8 cellular contexts compared by ENCODE assay signal in genomic region chr11:112321521-112322172, GRCh38.
DNase-seq lines count a peak whose midpoint lies in the region; ATAC-seq, FAIRE-seq and TF ChIP-seq lines count a peak whose summit lies in the region.

No MANE protein-coding gene starts in this region.

- DNase-seq in AG10803 (ENCODE audit: low read depth) = peak; percentile 93
- peak; percentile 74 for DNase-seq in HTR-8/SVneo (ENCODE audit: insufficient read length, low spot score)
- peak; percentile 93 for DNase-seq in NOMO-1 treated with DMSO at 0.1 percent for 48 hours (lab: John Stamatoyannopoulos, UW; ENCODE audit: unreplicated experiment)
- DNase-seq in fibroblast of lung (ENCODE audit: low read depth in 2 of 2) = peak; percentile 90 to 91
- DNase-seq in skeletal muscle cell (ENCODE audit: low read depth) = peak; percentile 91
- no peak for DNase-seq in GOT3 (lab: John Stamatoyannopoulos, UW)
- DNase-seq in hippocampal formation (lab: John Stamatoyannopoulos, UW) = no peak

- no peak overlapping the region for H2AFZ ChIP-seq in fibroblast of lung (ENCODE audit: low read length)

- FAIRE-seq in HTR-8/SVneo (lab: Jason Lieb, UNC) = peak; percentile 93

- H3K36me3 ChIP-seq in fibroblast of lung (ENCODE audit: control insufficient read depth, insufficient read depth, low read length) = no peaks in the 10 kb centered on the region

- H3K27ac ChIP-seq in fibroblast of lung (ENCODE audit: insufficient read depth, low read length) = peak overlapping the region; percentile 16

- no peak for ATAC-seq in HG02973 (IDR thresholded peaks at IDR 0.05; ENCODE audit: unreplicated experiment)

- no peaks in the 10 kb centered on the region for H3K27me3 ChIP-seq in fibroblast of lung (ENCODE audit: control insufficient read depth, insufficient read depth, low read length)

- H3K79me2 ChIP-seq in fibroblast of lung (ENCODE audit: control insufficient read depth, insufficient read depth, low read length) = no peaks in the 10 kb centered on the region

- no peak overlapping the region for H3K4me3 ChIP-seq in AG10803 (ENCODE audit: low read length)
- no peak overlapping the region for H3K4me3 ChIP-seq in fibroblast of lung (replicated peaks in 1 of 4; ENCODE audit: control extremely low read depth in 1 of 4, insufficient read depth in 1 of 4, low read depth in 3 of 4, low read length in 4 of 4)
- H3K4me3 ChIP-seq in skeletal muscle cell (ENCODE audit: low read depth, low read length) = no peak overlapping the region

- no peak overlapping the region for H3K9ac ChIP-seq in fibroblast of lung (ENCODE audit: insufficient read depth, low read length)

- TF ChIP-seq CTCF in AG10803 (conservative IDR thresholded peaks at IDR 0.05; ENCODE audit: low read length) (no peak), fibroblast of lung (conservative IDR thresholded peaks at IDR 0.05 in 1 of 2, IDR thresholded peaks at IDR 0.05 in 1 of 2; ENCODE audit: low read depth in 1 of 2, low read length in 2 of 2) (no peak)

- no peak overlapping the region for H3K4me2 ChIP-seq in fibroblast of lung (ENCODE audit: extremely low read depth, insufficient read depth, low read length)

- H4K20me1 ChIP-seq in fibroblast of lung (ENCODE audit: control insufficient read depth, extremely low read depth, insufficient read depth, low read length) = no peaks in the 10 kb centered on the region

- peaks cover 14% of the 10 kb centered on the region for H3K4me1 ChIP-seq in fibroblast of lung (ENCODE audit: control insufficient read depth, extremely low read depth, insufficient read depth, low read length)

- no peaks in the 10 kb centered on the region for H3K9me3 ChIP-seq in fibroblast of lung (ENCODE audit: control insufficient read depth, insufficient read depth, low read depth, low read length)

Comparison
In these comparisons a context has a peak if more than half of its experiments do, and no peak if none do; other contexts are left out.
1. DNase-seq: peak in AG10803 (single experiment), HTR-8/SVneo (single experiment), NOMO-1 treated with DMSO at 0.1 percent for 48 hours (single experiment), fibroblast of lung (2 of 2) and skeletal muscle cell (single experiment); none in GOT3 (single experiment) and hippocampal formation (0 of 2).